12 cellular contexts compared by ENCODE assay signal in the genomic region with DNA sequence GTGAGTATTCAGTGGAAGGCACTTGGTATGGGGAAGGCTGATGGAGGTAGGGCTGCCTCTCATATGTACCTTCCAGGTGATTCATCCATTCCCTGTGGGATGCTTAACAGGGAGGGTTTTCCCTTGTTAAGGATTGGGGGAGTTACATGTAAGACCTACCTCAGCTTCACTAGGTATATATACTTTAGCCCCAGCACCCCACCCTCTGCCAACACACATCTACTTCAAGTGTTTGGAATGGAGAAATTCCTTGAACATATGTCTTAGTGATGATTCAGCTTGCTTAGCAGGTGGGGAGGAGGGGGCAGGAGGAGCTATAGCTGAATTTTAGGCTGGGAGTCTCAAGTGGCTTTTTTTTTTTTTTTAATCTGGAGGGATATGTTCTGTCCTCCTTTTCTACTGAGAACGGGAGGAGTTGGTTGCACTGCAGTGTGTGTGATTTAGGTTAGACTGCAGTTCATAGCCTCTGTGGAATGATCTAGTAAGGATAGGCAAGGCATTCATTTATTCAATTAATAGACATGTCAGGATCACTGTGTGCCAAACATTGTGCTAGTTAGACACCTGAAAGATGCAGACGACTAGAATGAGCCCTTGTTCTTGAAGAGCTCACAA. TPM values are rescaled to one million over a fixed set of nuclear protein-coding genes. Genes with fewer than 3 reads are reported as not detected.
DNase-seq lines count a peak whose midpoint lies in the region; ATAC-seq and TF ChIP-seq lines count a peak whose summit lies in the region.
"Had no signal": no experiment of that assay in that cellular context is flagged by ENCODE, and none has a peak within 500 bp of the region (broad histone marks: within the 10 kb centered on the region; RNA-seq: fewer than 3 reads in every experiment).

No MANE protein-coding gene starts in this region.

- no peaks in the 10 kb centered on the region for H3K27me3 ChIP-seq in mesendoderm (ENCODE audit: insufficient read depth, low read length, poor library complexity)

- peaks cover 11% of the 10 kb centered on the region; the same call in 1 of the 2 replicates for H3K79me2 ChIP-seq in OCI-LY7 (ENCODE audit: insufficient read depth, low read depth, low read length)
- peaks cover 12% of the 10 kb centered on the region for H3K79me2 ChIP-seq in mesendoderm (ENCODE audit: control insufficient read depth, insufficient read depth, low read length)

- no peaks in the 10 kb centered on the region for H4K20me1 ChIP-seq in OCI-LY7 (ENCODE audit: insufficient read depth, low read length)

- H3K9ac ChIP-seq in mesendoderm (ENCODE audit: low read length), result no peak overlapping the region

- no peak overlapping the region for H3K18ac ChIP-seq in mesendoderm (ENCODE audit: low read length)

- H3K79me1 ChIP-seq in mesendoderm (ENCODE audit: low read length), result peaks cover 16% of the 10 kb centered on the region

- peaks cover 3% of the 10 kb centered on the region for H3K36me3 Mint-ChIP-seq in activated CD4-positive, alpha-beta T cell treated with anti-CD3 and anti-CD28 coated beads for 36 hours (ENCODE audit: low read depth)

- no peaks in the 10 kb centered on the region for H3K9me2 ChIP-seq in OCI-LY7 (ENCODE audit: insufficient read depth, low read length)

- ATAC-seq in activated CD4-positive, alpha-beta T cell treated with anti-CD3 and anti-CD28 coated beads for 36 hours, result no peak
- no peak for ATAC-seq in HG02571 (IDR thresholded peaks at IDR 0.05; ENCODE audit: unreplicated experiment)
- ATAC-seq: mucosa of descending colon had no signal

- H3K4me1 Mint-ChIP-seq in activated CD4-positive, alpha-beta T cell treated with anti-CD3 and anti-CD28 coated beads for 36 hours, result peaks cover 21% of the 10 kb centered on the region

- H2AK5ac ChIP-seq in mesendoderm (ENCODE audit: low read length), result no peak overlapping the region

- CTCF ChIA-PET in activated CD4-positive, alpha-beta T cell treated with anti-CD3 and anti-CD28 coated beads for 36 hours (lab: Charles Lee), result interaction anchor here (0.6 to 3.7 kb wide), 14 partner anchors 9 to 167 kb away, joined by 3 to 28 read pairs (median 4); no protein-coding TSS in a partner anchor
- CTCF ChIA-PET in OCI-LY7 (lab: Charles Lee; ENCODE audit: unreplicated experiment), result no interaction called here

- no peak for DNase-seq in activated CD4-positive, alpha-beta T cell treated with anti-CD3 and anti-CD28 coated beads for 36 hours
- DNase-seq in activated CD4-positive, alpha-beta T cell treated with anti-CD3 and anti-CD28 coated beads, Interleukin-2, amount 50 U/mL, for 48 hours, result no peak
- DNase-seq in OCI-LY7 (ENCODE audit: low spot score), result no peak
- no peak for DNase-seq in coronary artery (ENCODE audit: low spot score)
- DNase-seq in putamen (ENCODE audit: low spot score), result peak; percentile 71
- DNase-seq in mesendoderm, result no peak
- no peak for DNase-seq in epidermal melanocyte (ENCODE audit: insufficient read length, low spot score)
- DNase-seq: brain microvascular endothelial cell; mucosa of descending colon; NK-92 treated with Interleukin-12 subunit alpha and Interleukin-12 subunit beta, amount 100 ng/mL, for 24 hours; stimulated activated CD4-positive, alpha-beta T cell treated with anti-CD3 and anti-CD28 coated beads, Interleukin-2, amount 100 ng/mL, for 48 hours had no signal

- H4K8ac ChIP-seq in mesendoderm (ENCODE audit: low read depth, low read length), result no peak overlapping the region

- POLR2A ChIA-PET in activated CD4-positive, alpha-beta T cell treated with anti-CD3 and anti-CD28 coated beads for 36 hours (lab: Charles Lee), result interaction anchor here (0.7 kb wide), 1 partner anchor 17 kb away, joined by 3 read pairs; no protein-coding TSS in a partner anchor
- POLR2A ChIA-PET in OCI-LY7 (lab: Charles Lee), result interaction anchor here (0.5 to 1.0 kb wide), 2 partner anchors 9 to 54 kb away, joined by 3 read pairs; no protein-coding TSS in a partner anchor

- peak overlapping the region; percentile 82 for H3K4me3 Mint-ChIP-seq in activated CD4-positive, alpha-beta T cell treated with anti-CD3 and anti-CD28 coated beads for 36 hours

- no peak overlapping the region for H3K4ac ChIP-seq in mesendoderm (ENCODE audit: low read depth, low read length)

- H2BK120ac ChIP-seq in mesendoderm (ENCODE audit: low read depth, low read length), result no peak overlapping the region

- H3K36me3 ChIP-seq in OCI-LY7 (ENCODE audit: insufficient read depth, low read length), result peaks cover 30% of the 10 kb centered on the region
- H3K36me3 ChIP-seq in mesendoderm (ENCODE audit: control insufficient read depth, insufficient read depth, low read length), result peaks cover 1% of the 10 kb centered on the region
- H3K36me3 ChIP-seq: brain microvascular endothelial cell had no signal

- no peak overlapping the region for H2BK15ac ChIP-seq in mesendoderm (replicated peaks; ENCODE audit: low read depth)

- no CpG with 5 or more reads among the region's 2 CpGs for WGBS in mesendoderm (ENCODE audit: extremely low coverage, insufficient coverage, low lambda C conversion rate)

- intact Hi-C loops in activated CD4-positive, alpha-beta T cell treated with anti-CD3 and anti-CD28 coated beads for 36 hours (cut with DNase I, micrococcal nuclease), result no loop called here
- intact Hi-C loops in OCI-LY7 (cut with micrococcal nuclease; ENCODE audit: unreplicated experiment), result no loop called here

- H3K23ac ChIP-seq in mesendoderm (ENCODE audit: low read length), result no peak overlapping the region

- peak overlapping the region; percentile 21 for H3K27ac Mint-ChIP-seq in activated CD4-positive, alpha-beta T cell treated with anti-CD3 and anti-CD28 coated beads for 36 hours

- H2AFZ ChIP-seq in OCI-LY7 (ENCODE audit: low read length), result no peak overlapping the region

- H3K4me2 ChIP-seq in OCI-LY7 (ENCODE audit: low read length), result peak overlapping the region; percentile 99
- H3K4me2 ChIP-seq in mesendoderm (ENCODE audit: low read length), result no peak overlapping the region

- no peak overlapping the region for H3K4me3 ChIP-seq in OCI-LY7 (ENCODE audit: low read depth, low read length, poor library complexity, severe bottlenecking)
- H3K4me3 ChIP-seq in coronary artery, result peak overlapping the region; percentile 74
- no peak overlapping the region for H3K4me3 ChIP-seq in mesendoderm (ENCODE audit: low read length)
- H3K4me3 ChIP-seq: mucosa of descending colon had no signal

- H3K27ac ChIP-seq in OCI-LY7 (ENCODE audit: low read depth, low read length, poor library complexity, severe bottlenecking) (no peak overlapping the region), coronary artery (no peak overlapping the region), mesendoderm (ENCODE audit: low read depth, low read length) (no peak overlapping the region)
- H3K27ac ChIP-seq: brain microvascular endothelial cell had no signal

- H3K27me3 Mint-ChIP-seq in activated CD4-positive, alpha-beta T cell treated with anti-CD3 and anti-CD28 coated beads for 36 hours, result no peaks in the 10 kb centered on the region

- H3K56ac ChIP-seq in mesendoderm (ENCODE audit: low read length), result no peak overlapping the region

- no TSS peak for BruUV-seq in OCI-LY7 (replicated peaks; lab: Mats Ljungman, UMichigan)

- H3K9me3 ChIP-seq in OCI-LY7 (ENCODE audit: low read length), result no peaks in the 10 kb centered on the region
- H3K9me3 ChIP-seq: mucosa of descending colon had no signal

- H3K9me3 Mint-ChIP-seq in activated CD4-positive, alpha-beta T cell treated with anti-CD3 and anti-CD28 coated beads for 36 hours (ENCODE audit: low read depth), result no peaks in the 10 kb centered on the region

- H4K5ac ChIP-seq in mesendoderm (ENCODE audit: low read length), result no peak overlapping the region

- peaks cover 18% of the 10 kb centered on the region for H3K4me1 ChIP-seq in OCI-LY7 (ENCODE audit: insufficient read depth, low read length, poor library complexity, severe bottlenecking)
- peaks cover 10% of the 10 kb centered on the region for H3K4me1 ChIP-seq in mesendoderm (ENCODE audit: control insufficient read depth, low read depth, low read length)

- TF ChIP-seq CTCF in OCI-LY7 (conservative IDR thresholded peaks at IDR 0.05; ENCODE audit: low read length), result no peak
- no peak for TF ChIP-seq CTCF in coronary artery (IDR thresholded peaks at IDR 0.05)

- no peak overlapping the region for H2BK5ac ChIP-seq in mesendoderm (ENCODE audit: low read length)

RNA-seq across cellular contexts. Expression of gene PIP4K2C, which starts 1.7 kb away (rescaled TPM):
- total RNA-seq in activated CD4-positive, alpha-beta T cell treated with anti-CD3 and anti-CD28 coated beads for 36 hours, result 10 to 100 TPM; 12.1 to 14.9 TPM
- total RNA-seq in OCI-LY7 (2014; rRNA removed; shearing (Covaris generic)), result 9.0 and 14.5 TPM in 2 replicates
- total RNA-seq in OCI-LY7 (2022), result 14.8 and 15.9 TPM in 2 replicates
- 18.6 TPM for polyA plus RNA-seq in mesendoderm (2013, experiment 1 of 2)
- 18.6 TPM for polyA plus RNA-seq in mesendoderm (2013, experiment 2 of 2)

RNA-seq across cellular contexts. Expression of gene DTX3, which starts 12.0 kb away (rescaled TPM):
- total RNA-seq in activated CD4-positive, alpha-beta T cell treated with anti-CD3 and anti-CD28 coated beads for 36 hours, result 10 to 100 TPM; 16.7 to 17.0 TPM
- total RNA-seq in OCI-LY7 (2014; rRNA removed; shearing (Covaris generic)), result not detected in 2 replicates
- 0.11 TPM in 1 of 2 replicates, not detected in the other for total RNA-seq in OCI-LY7 (2022)
- polyA plus RNA-seq in mesendoderm (2013, experiment 1 of 2), result 29.5 TPM
- polyA plus RNA-seq in mesendoderm (2013, experiment 2 of 2), result 29.5 TPM

RNA-seq across cellular contexts. Expression of gene ARHGEF25, which starts 18.6 kb away (rescaled TPM):
- 1 to 10 TPM; 2.2 to 2.6 TPM for total RNA-seq in activated CD4-positive, alpha-beta T cell treated with anti-CD3 and anti-CD28 coated beads for 36 hours
- not detected in 2 replicates for total RNA-seq in OCI-LY7 (2014; rRNA removed; shearing (Covaris generic))
- not detected in 2 replicates for total RNA-seq in OCI-LY7 (2022)
- polyA plus RNA-seq in mesendoderm (2013, experiment 1 of 2), result 0.67 TPM
- polyA plus RNA-seq in mesendoderm (2013, experiment 2 of 2), result 0.63 TPM

RNA-seq across cellular contexts. Expression of gene B4GALNT1, which starts 40.3 kb away (rescaled TPM):
- 1 to 10 TPM; 1.4 to 1.5 TPM for total RNA-seq in activated CD4-positive, alpha-beta T cell treated with anti-CD3 and anti-CD28 coated beads for 36 hours
- 1.1 and 1.2 TPM in 2 replicates for total RNA-seq in OCI-LY7 (2014; rRNA removed; shearing (Covaris generic))
- total RNA-seq in OCI-LY7 (2022), result 3.1 and 3.8 TPM in 2 replicates
- 0.37 TPM for polyA plus RNA-seq in mesendoderm (2013, experiment 1 of 2)
- polyA plus RNA-seq in mesendoderm (2013, experiment 2 of 2), result 0.49 TPM

RNA-seq across cellular contexts. Expression of gene KIF5A, which starts 42.8 kb away (rescaled TPM):
- 1 to 10 TPM; 1.3 to 1.4 TPM for total RNA-seq in activated CD4-positive, alpha-beta T cell treated with anti-CD3 and anti-CD28 coated beads for 36 hours
- 0.09 and 0.10 TPM in 2 replicates for total RNA-seq in OCI-LY7 (2014; rRNA removed; shearing (Covaris generic))
- 1.2 and 1.6 TPM in 2 replicates for total RNA-seq in OCI-LY7 (2022)
- 2.4 TPM for polyA plus RNA-seq in mesendoderm (2013, experiment 1 of 2)
- 2.6 TPM for polyA plus RNA-seq in mesendoderm (2013, experiment 2 of 2)

Comparison
In these comparisons a context has a peak if more than half of its experiments do, and no peak if none do; other contexts are left out.
1. RNA of gene DTX3, which starts 12.0 kb away (total RNA-seq): 16.7 to 17.0 TPM in activated CD4-positive, alpha-beta T cell treated with anti-CD3 and anti-CD28 coated beads for 36 hours; 0.11 TPM in OCI-LY7; every median in the first group is over 10 times any median in the second.